In the genomic region with DNA sequence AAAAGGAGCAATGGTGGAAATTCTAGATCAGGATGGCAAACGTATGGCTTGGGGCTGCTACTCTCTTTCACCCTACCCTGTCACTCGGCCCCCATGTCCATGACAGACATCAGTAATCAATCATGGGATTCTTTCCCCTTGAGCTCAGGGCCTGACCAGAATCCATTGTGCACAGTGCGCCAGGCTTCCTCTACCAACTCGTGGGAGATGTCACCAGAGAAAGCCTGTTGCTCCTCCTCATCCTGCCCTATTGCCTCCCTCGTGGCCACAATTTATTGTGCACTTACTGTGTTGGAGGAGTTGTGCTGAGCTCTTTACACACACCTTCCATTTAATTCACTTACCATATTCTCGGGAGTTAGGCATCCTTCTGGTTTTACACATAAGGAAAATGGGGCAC, we compare ENCODE assay signal across 7 cellular contexts. TPM values are rescaled to one million over a fixed set of nuclear protein-coding genes. Genes with fewer than 3 reads are reported as not detected.
"Had no signal": no experiment of that assay in that cellular context is flagged by ENCODE, and none has a peak within 500 bp of the region (broad histone marks: within the 10 kb centered on the region; RNA-seq: fewer than 3 reads in every experiment).

No MANE protein-coding gene starts in this region.

RNA-seq across cellular contexts. Expression of a gene that starts 21.9 kb away (rescaled TPM):
- total RNA-seq: GM23248, GM23338, H1, H4, H7, H9, HFFc6 had no signal
- polyA plus RNA-seq: GM23248, GM23338, H1 had no signal
